In genomic region chr2:55003706-55004639, GRCh38 we compare ENCODE assay signal across 25 cellular contexts. TPM values are rescaled to one million over a fixed set of nuclear protein-coding genes. Genes with fewer than 3 reads are reported as not detected.
DNase-seq lines count a peak whose midpoint lies in the region; ATAC-seq, FAIRE-seq and TF ChIP-seq lines count a peak whose summit lies in the region.
"Had no signal": no experiment of that assay in that cellular context is flagged by ENCODE, and none has a peak within 500 bp of the region (broad histone marks: within the 10 kb centered on the region; RNA-seq: fewer than 3 reads in every experiment).

No MANE protein-coding gene starts in this region.

- H3K4me1 ChIP-seq in A549 (peaks cover 87% of the 10 kb centered on the region), PC-9 (replicated peaks; ENCODE audit: insufficient read depth) (peaks cover 47% of the 10 kb centered on the region), psoas muscle (peaks cover 55% of the 10 kb centered on the region), SK-N-SH (ENCODE audit: control insufficient read depth in 1 of 2, insufficient read depth in 2 of 2, low read depth in 1 of 2, low read length in 1 of 2) (peaks cover 33 to 73% of the 10 kb centered on the region in 2 experiments)

- H3K79me2 ChIP-seq in PC-9 (ENCODE audit: low read depth): peaks cover 100% of the 10 kb centered on the region
- peaks cover 100% of the 10 kb centered on the region for H3K79me2 ChIP-seq in SK-N-SH (ENCODE audit: insufficient read depth)

- TF ChIP-seq POLR2A in A549 (IDR thresholded peaks at IDR 0.05; ENCODE audit: low read length): no peak

- H3K27me3 ChIP-seq in PC-9 (ENCODE audit: insufficient read depth, low read depth) (no peaks in the 10 kb centered on the region), dorsolateral prefrontal cortex (no peaks in the 10 kb centered on the region), psoas muscle (ENCODE audit: insufficient read depth in 3 of 3, low read length in 2 of 3) (no peaks in the 10 kb centered on the region), SK-N-SH (ENCODE audit: insufficient read depth) (no peaks in the 10 kb centered on the region)
- H3K27me3 ChIP-seq: suprapubic skin had no signal

- H4K20me1 ChIP-seq in PC-9 (ENCODE audit: insufficient read depth): peaks cover 99% of the 10 kb centered on the region
- peaks cover 100% of the 10 kb centered on the region for H4K20me1 ChIP-seq in SK-N-SH (ENCODE audit: insufficient read depth)

- no peak overlapping the region for H3K9ac ChIP-seq in SK-N-SH
- H3K9ac ChIP-seq: GM23248 had no signal

- H3K36me3 ChIP-seq in PC-9 (ENCODE audit: low read depth): peaks cover 10% of the 10 kb centered on the region; the same call in 1 of the 2 replicates
- no peaks in the 10 kb centered on the region for H3K36me3 ChIP-seq in psoas muscle (ENCODE audit: insufficient read depth in 1 of 2, low read depth in 1 of 2)
- peaks cover 2 to 9% of the 10 kb centered on the region in 2 experiments for H3K36me3 ChIP-seq in SK-N-SH (replicated peaks in 1 of 2; ENCODE audit: control insufficient read depth in 1 of 2, insufficient read depth in 2 of 2, low read length in 1 of 2)
- H3K36me3 ChIP-seq: left ventricle myocardium inferior, prostate gland, suprapubic skin had no signal

- peaks cover 95% of the 10 kb centered on the region for H3F3A ChIP-seq in PC-9 (ENCODE audit: insufficient read depth, low read depth)
- peaks cover 73% of the 10 kb centered on the region for H3F3A ChIP-seq in SK-N-SH (replicated peaks; ENCODE audit: insufficient read depth)

- intact Hi-C loops in PC-9 (cut with micrococcal nuclease; ENCODE audit: unreplicated experiment): no loop called here
- intact Hi-C loops in dorsolateral prefrontal cortex (cut with DNase I): loop anchor here in 1 of 2 donors (10.0 kb wide), 1 partner anchor 59 kb away; no protein-coding TSS in a partner anchor
- intact Hi-C loops in psoas muscle (cut with DNase I): loop anchor here in 1 of 2 donors (2.0 kb wide), 1 partner anchor 23 kb away; no protein-coding TSS in a partner anchor

- POLR2A ChIA-PET in A549 (lab: Yijun Ruan, JAX) (interaction anchor here (0.6 kb wide), 1 partner anchor 45 kb away, joined by 3 read pairs; no protein-coding TSS in a partner anchor), PC-9 (lab: Charles Lee; ENCODE audit: unreplicated experiment) (interaction anchor here (0.6 kb wide), 1 partner anchor 151 kb away, joined by 3 read pairs; no protein-coding TSS in a partner anchor), SK-N-SH (lab: Yijun Ruan, JAX) (no interaction called here)

- DNase-seq in A549 (ENCODE audit: low read depth in 1 of 2, low spot score in 1 of 2) (no peak), PC-9 (no peak), dorsolateral prefrontal cortex (no peak), psoas muscle (no peak), AML-193 (lab: John Stamatoyannopoulos, UW) (no peak), SK-N-SH (no peak), GM19240 (ENCODE audit: insufficient read length, low spot score) (no peak)
- no peak for DNase-seq in activated effector memory CD4-positive, alpha-beta T cell treated with anti-CD3 and anti-CD28 coated beads, Interleukin-2, amount 50 U/mL, for 16 hours
- DNase-seq: activated CD4-positive, alpha-beta T cell treated with anti-CD3 and anti-CD28 coated beads, Interleukin-2, amount 10 ng/mL, durations not matched to agents 7 days and 5 days; activated effector memory CD4-positive, alpha-beta T cell treated with Interleukin-2 at 50 U/mL for 16 hours; aorta; CD4-positive, alpha-beta memory T cell; endodermal cell; GM23248; islet precursor cell; left ventricle myocardium inferior; NCI-H1105; NCI-H187; NCI-H510A treated with DMSO at 0.1 percent for 48 hours; Right ventricle myocardium superior; stimulated activated naive CD4-positive, alpha-beta T cell; T1000 had no signal

- no peak for TF ChIP-seq RAD21 in A549 (conservative IDR thresholded peaks at IDR 0.05 in 1 of 2, IDR thresholded peaks at IDR 0.05 in 1 of 2)
- no peak for TF ChIP-seq RAD21 in SK-N-SH (IDR thresholded peaks at IDR 0.05; ENCODE audit: low read length)

- H2AFZ ChIP-seq in PC-9: no peak overlapping the region
- H2AFZ ChIP-seq in SK-N-SH (ENCODE audit: low read depth): no peak overlapping the region
- H2AFZ ChIP-seq: GM23248 had no signal

- H3K27ac ChIP-seq in A549 (no peak overlapping the region), PC-9 (peak overlapping the region; percentile 3; the same call in 1 of the 2 replicates), dorsolateral prefrontal cortex (peak overlapping the region in 33 of 59 donors; percentile 2 to 63 (median 31)), psoas muscle (peak overlapping the region; percentile 95), SK-N-SH (ENCODE audit: low read depth in 2 of 2, low read length in 1 of 2) (peak overlapping the region in 1 of 2 experiments; percentile 14; a peak in 1 of 4 replicates)
- H3K27ac ChIP-seq: GM23248, left ventricle myocardium inferior, prostate gland, suprapubic skin had no signal

- ATAC-seq in A549 (no peak), psoas muscle (no peak)

- peak overlapping the region; percentile 15; the same call in 2 of the 3 replicates for H3K4me2 ChIP-seq in A549
- no peak overlapping the region for H3K4me2 ChIP-seq in PC-9
- H3K4me2 ChIP-seq in SK-N-SH: no peak overlapping the region

- H3K9me2 ChIP-seq in PC-9 (ENCODE audit: insufficient read depth): no peaks in the 10 kb centered on the region
- no peaks in the 10 kb centered on the region for H3K9me2 ChIP-seq in SK-N-SH

- no TSS peak for BruUV-seq in PC-9 (replicated peaks; lab: Mats Ljungman, UMichigan)

- CTCF ChIA-PET in A549 (lab: Yijun Ruan, JAX): interaction anchor here (1.4 to 2.3 kb wide), 3 partner anchors 11 to 164 kb away, joined by 3 to 11 read pairs (median 5); no protein-coding TSS in a partner anchor
- CTCF ChIA-PET in PC-9 (lab: Charles Lee): no interaction called here
- CTCF ChIA-PET in SK-N-SH (lab: Yijun Ruan, JAX): interaction anchor here (0.7 to 1.6 kb wide), 4 partner anchors 11 to 164 kb away, joined by 3 to 9 read pairs (median 4); no protein-coding TSS in a partner anchor

- H3K4me3 ChIP-seq in A549: no peak overlapping the region
- no peak overlapping the region for H3K4me3 ChIP-seq in PC-9
- peak overlapping the region in 28 of 59 donors; percentile 1 to 71 (median 12) for H3K4me3 ChIP-seq in dorsolateral prefrontal cortex
- peak overlapping the region; percentile 72 for H3K4me3 ChIP-seq in psoas muscle
- H3K4me3 ChIP-seq in SK-N-SH (ENCODE audit: low read depth in 2 of 2, low read length in 1 of 2): no peak overlapping the region
- H3K4me3 ChIP-seq: GM23248, left ventricle myocardium inferior, prostate gland, suprapubic skin had no signal

- TF ChIP-seq EP300 in A549 (IDR thresholded peaks at IDR 0.05) (no peak), SK-N-SH (IDR thresholded peaks at IDR 0.05; ENCODE audit: borderline replicate concordance in 1 of 2, low read depth in 1 of 2, low read length in 1 of 2) (no peak)

- FAIRE-seq in A549 (lab: Jason Lieb, UNC): no peak
- FAIRE-seq: A204.1 had no signal

- TF ChIP-seq CTCF in A549 (IDR thresholded peaks at IDR 0.05) (no peak), PC-9 (conservative IDR thresholded peaks at IDR 0.05) (no peak), dorsolateral prefrontal cortex (IDR thresholded peaks at IDR 0.05 in 54 of 56, conservative IDR thresholded peaks at IDR 0.05 in 2 of 56; ENCODE audit: low read depth in 1 of 56, partially characterized antibody in 56 of 56) (no peak), psoas muscle (IDR thresholded peaks at IDR 0.05) (no peak), SK-N-SH (IDR thresholded peaks at IDR 0.05) (no peak)

- WGBS in A549 (ENCODE audit: missing lambda C conversion rate): 81% methylated on average over 10 of the region's 10 CpGs
- WGBS in psoas muscle, 3 donors: 45 to 62% (median 45%) methylated on average over 10 of the region's 10 CpGs
- 91% methylated on average over 10 of the region's 10 CpGs for WGBS in SK-N-SH (ENCODE audit: low lambda C conversion rate)

- no peaks in the 10 kb centered on the region for H3K9me3 ChIP-seq in A549
- H3K9me3 ChIP-seq in PC-9 (ENCODE audit: insufficient read depth, low read depth): no peaks in the 10 kb centered on the region
- H3K9me3 ChIP-seq in psoas muscle: no peaks in the 10 kb centered on the region
- H3K9me3 ChIP-seq in SK-N-SH: no peaks in the 10 kb centered on the region
- H3K9me3 ChIP-seq: left ventricle myocardium inferior, prostate gland, suprapubic skin had no signal

TF ChIP-seq in A549, 52 proteins besides CTCF, POLR2A, EP300 and RAD21 (continues in another document):
- TF ChIP-seq HES2 (IDR thresholded peaks at IDR 0.05): no peak
- no peak for TF ChIP-seq ZNF302 (CRISPR knock-in tag; IDR thresholded peaks at IDR 0.05)
- TF ChIP-seq CEBPB (IDR thresholded peaks at IDR 0.05): no peak
- no peak for TF ChIP-seq RARB (CRISPR knock-in tag; IDR thresholded peaks at IDR 0.05)
- TF ChIP-seq CHD2 (IDR thresholded peaks at IDR 0.05; ENCODE audit: low read length, partially characterized antibody): no peak
- TF ChIP-seq BHLHE40 (IDR thresholded peaks at IDR 0.05; ENCODE audit: low read depth, low read length): no peak

TF ChIP-seq in SK-N-SH, 30 proteins besides CTCF, POLR2A, EP300 and RAD21 (continues in another document):
- TF ChIP-seq EZH2phosphoT487 (IDR thresholded peaks at IDR 0.05; ENCODE audit: borderline replicate concordance, low read depth): no peak
- TF ChIP-seq SIN3A (IDR thresholded peaks at IDR 0.05; ENCODE audit: borderline replicate concordance, low read depth, low read length): no peak
- no peak for TF ChIP-seq MAX (IDR thresholded peaks at IDR 0.05; ENCODE audit: low read depth)

RNA-seq across cellular contexts. Expression of gene RTN4, which starts 46.3 kb away (rescaled TPM):
- 302 and 336 TPM in 2 replicates for polyA plus RNA-seq in A549 (2011; rRNA removed)
- 195 and 217 TPM in 2 replicates for polyA plus RNA-seq in A549 (2012; cell fraction: cytosol; rRNA removed)
- 194 and 224 TPM in 2 replicates for polyA plus RNA-seq in A549 (2012; cell fraction: nucleus; rRNA removed)
- polyA plus RNA-seq in A549 (2017; fragmentation: RNase III; extraction: RNeasy Plus Mini Kit Qiagen cat#74134 plus additional on column Dnase treatment): 367 to 403 TPM (median 394 TPM) in 3 replicates
- polyA minus RNA-seq in A549 (2011; rRNA and poly(A)+ RNA removed): 164 and 187 TPM in 2 replicates
- total RNA-seq in PC-9 (2021): 342 and 343 TPM in 2 replicates
- 100 to 1,000 TPM; 342 to 975 (median 727) TPM for total RNA-seq in dorsolateral prefrontal cortex
- total RNA-seq in psoas muscle: 100 to 1,000 TPM; 235 to 394 (median 302) TPM
- polyA plus RNA-seq in psoas muscle: 100 to 1,000 TPM; 168 to 542 (median 289) TPM
- polyA plus RNA-seq in SK-N-SH (2012; rRNA removed): 225 and 315 TPM in 2 replicates
- 554 and 729 TPM in 2 replicates for polyA plus RNA-seq in SK-N-SH (2012; cell fraction: cytosol; rRNA removed)
- polyA plus RNA-seq in SK-N-SH (2012; cell fraction: nucleus; rRNA removed): 502 and 652 TPM in 2 replicates

Comparison
In these comparisons a context has a peak if more than half of its experiments do, and no peak if none do; other contexts are left out.
1. H3K27ac ChIP-seq: peak in PC-9 (single experiment), dorsolateral prefrontal cortex (33 of 59) and psoas muscle (single experiment); none in A549 (0 of 2).